In genomic region chr2:37654932-37655331, GRCh38 we compare ENCODE assay signal across 8 cellular contexts. TPM values are rescaled to one million over a fixed set of nuclear protein-coding genes. Genes with fewer than 3 reads are reported as not detected.
DNase-seq lines count a peak whose midpoint lies in the region; ATAC-seq and TF ChIP-seq lines count a peak whose summit lies in the region.

No MANE protein-coding gene starts in this region.

- TF ChIP-seq CTCF in brain (conservative IDR thresholded peaks at IDR 0.05) = no peak

- H3K4me1 Mint-ChIP-seq in CD4-positive, alpha-beta memory T cell = peaks cover 86 to 98% (median 93%) of the 10 kb centered on the region in 4 donors
- peaks cover 94% of the 10 kb centered on the region for H3K4me1 Mint-ChIP-seq in brain
- H3K4me1 Mint-ChIP-seq in natural killer cell treated with Interleukin-12 subunit alpha and Interleukin-12 subunit beta and Interleukin-15 and Interleukin-18, amount 100 ng/mL, for 72 hours (ENCODE audit: low read depth in 2 of 2) = peaks cover 78 to 95% of the 10 kb centered on the region in 2 donors

- intact Hi-C loops in CD4-positive, alpha-beta memory T cell (cut with micrococcal nuclease) = no loop called here

- no peaks in the 10 kb centered on the region for H3K9me3 Mint-ChIP-seq in CD4-positive, alpha-beta memory T cell
- peaks cover 0 to 4% (median 0%) of the 10 kb centered on the region in 5 experiments for H3K9me3 Mint-ChIP-seq in brain
- no peaks in the 10 kb centered on the region for H3K9me3 Mint-ChIP-seq in natural killer cell treated with Interleukin-12 subunit alpha and Interleukin-12 subunit beta and Interleukin-15 and Interleukin-18, amount 100 ng/mL, for 72 hours

- no peaks in the 10 kb centered on the region for H3K36me3 ChIP-seq in CD4-positive, alpha-beta memory T cell (ENCODE audit: insufficient read depth, low read length)
- H3K36me3 ChIP-seq in MG63 = peaks cover 74% of the 10 kb centered on the region

- CTCF ChIA-PET in CD4-positive, alpha-beta memory T cell (lab: Charles Lee; ENCODE audit: partially characterized antibody) = interaction anchor here (1.0 to 3.7 kb wide), 7 partner anchors 10 to 259 kb away, joined by 3 to 13 read pairs (median 4); no protein-coding TSS in a partner anchor

- ATAC-seq in GM19438 (IDR thresholded peaks at IDR 0.05; ENCODE audit: low read depth, unreplicated experiment) (peak; percentile 71), HG03354 (IDR thresholded peaks at IDR 0.05; ENCODE audit: poor library complexity, severe bottlenecking, unreplicated experiment) (peak; percentile 85)
- peak in 1 of 2 donors; percentile 37 for ATAC-seq in natural killer cell treated with Interleukin-12 subunit alpha and Interleukin-12 subunit beta and Interleukin-15 and Interleukin-18, amount 100 ng/mL, for 72 hours

- H3K4me1 ChIP-seq in CD4-positive, alpha-beta memory T cell (ENCODE audit: insufficient read depth, low read length) = peaks cover 96% of the 10 kb centered on the region

- H3K4me3 ChIP-seq in CD4-positive, alpha-beta memory T cell (ENCODE audit: low read length in 2 of 2) = no peak overlapping the region
- no peak overlapping the region for H3K4me3 ChIP-seq in MG63

- DNase-seq in CD4-positive, alpha-beta memory T cell = peak in 1 of 5 donors; percentile 46
- DNase-seq in natural killer cell treated with Interleukin-12 subunit alpha and Interleukin-12 subunit beta and Interleukin-15 and Interleukin-18, amount 100 ng/mL, for 72 hours (ENCODE audit: low spot score) = no peak
- DNase-seq in NCI-H187 (lab: John Stamatoyannopoulos, UW) = no peak
- no peak for DNase-seq in MG63
- DNase-seq in stimulated activated CD4-positive, alpha-beta T cell treated with anti-CD3 and anti-CD28 coated beads, Interleukin-2, amount 100 ng/mL, for 24 hours = no peak

- no peaks in the 10 kb centered on the region for H3K27me3 ChIP-seq in CD4-positive, alpha-beta memory T cell (ENCODE audit: insufficient read depth, low read length)
- no peaks in the 10 kb centered on the region for H3K27me3 ChIP-seq in MG63

- POLR2A ChIA-PET in CD4-positive, alpha-beta memory T cell (lab: Charles Lee; ENCODE audit: partially characterized antibody) = interaction anchor here (0.5 to 3.3 kb wide), 8 partner anchors 11 to 200 kb away, joined by 3 to 14 read pairs (median 7); partner anchors contain the start of gene CDC42EP3

- H3K36me3 Mint-ChIP-seq in CD4-positive, alpha-beta memory T cell = peaks cover 28 to 60% of the 10 kb centered on the region in 2 donors
- peaks cover 61% of the 10 kb centered on the region for H3K36me3 Mint-ChIP-seq in brain
- peaks cover 16% of the 10 kb centered on the region for H3K36me3 Mint-ChIP-seq in natural killer cell treated with Interleukin-12 subunit alpha and Interleukin-12 subunit beta and Interleukin-15 and Interleukin-18, amount 100 ng/mL, for 72 hours

- H3K4me3 Mint-ChIP-seq in CD4-positive, alpha-beta memory T cell = peak overlapping the region; percentile 32 to 76 (median 67)
- peak overlapping the region in 4 of 5 experiments; percentile 42 to 65 (median 54) for H3K4me3 Mint-ChIP-seq in brain
- H3K4me3 Mint-ChIP-seq in natural killer cell treated with Interleukin-12 subunit alpha and Interleukin-12 subunit beta and Interleukin-15 and Interleukin-18, amount 100 ng/mL, for 72 hours = peak overlapping the region; percentile 79

- peak overlapping the region; percentile 63 for H3K27ac ChIP-seq in CD4-positive, alpha-beta memory T cell (ENCODE audit: low read depth, low read length)

- no peaks in the 10 kb centered on the region for H3K27me3 Mint-ChIP-seq in CD4-positive, alpha-beta memory T cell
- H3K27me3 Mint-ChIP-seq in brain = no peaks in the 10 kb centered on the region
- no peaks in the 10 kb centered on the region for H3K27me3 Mint-ChIP-seq in natural killer cell treated with Interleukin-12 subunit alpha and Interleukin-12 subunit beta and Interleukin-15 and Interleukin-18, amount 100 ng/mL, for 72 hours

- peak overlapping the region; percentile 80 to 96 (median 89) for H3K27ac Mint-ChIP-seq in CD4-positive, alpha-beta memory T cell
- peak overlapping the region; percentile 85 to 97 (median 94) for H3K27ac Mint-ChIP-seq in brain
- H3K27ac Mint-ChIP-seq in natural killer cell treated with Interleukin-12 subunit alpha and Interleukin-12 subunit beta and Interleukin-15 and Interleukin-18, amount 100 ng/mL, for 72 hours = peak overlapping the region; percentile 94 to 95

- no peaks in the 10 kb centered on the region for H3K9me3 ChIP-seq in CD4-positive, alpha-beta memory T cell (ENCODE audit: control insufficient read depth in 1 of 2, low read length in 2 of 2)
- no peaks in the 10 kb centered on the region for H3K9me3 ChIP-seq in MG63

RNA-seq across cellular contexts. Expression of gene CDC42EP3, which starts 16.5 kb away (rescaled TPM):
- 10 to 100 TPM; 56.1 to 60.9 TPM for total RNA-seq in CD4-positive, alpha-beta memory T cell
- polyA plus RNA-seq in CD4-positive, alpha-beta memory T cell = 100 to 1,000 TPM in 1 of 2 donors, 10 to 100 TPM in 1; 59.3 to 107 TPM
- 25.9 TPM for polyA plus RNA-seq in brain (ENCODE audit: insufficient read depth, low read depth, low replicate concordance)
- total RNA-seq in natural killer cell treated with Interleukin-12 subunit alpha and Interleukin-12 subunit beta and Interleukin-15 and Interleukin-18, amount 100 ng/mL, for 72 hours = 10 to 100 TPM; 36.0 to 40.1 TPM
- 24.1 and 32.4 TPM in 2 replicates for total RNA-seq in MG63 (2014; rRNA removed; shearing (Covaris generic); ENCODE audit: low replicate concordance)
